Comparison of ENCODE assay signal across 20 cellular contexts in the genomic region with DNA sequence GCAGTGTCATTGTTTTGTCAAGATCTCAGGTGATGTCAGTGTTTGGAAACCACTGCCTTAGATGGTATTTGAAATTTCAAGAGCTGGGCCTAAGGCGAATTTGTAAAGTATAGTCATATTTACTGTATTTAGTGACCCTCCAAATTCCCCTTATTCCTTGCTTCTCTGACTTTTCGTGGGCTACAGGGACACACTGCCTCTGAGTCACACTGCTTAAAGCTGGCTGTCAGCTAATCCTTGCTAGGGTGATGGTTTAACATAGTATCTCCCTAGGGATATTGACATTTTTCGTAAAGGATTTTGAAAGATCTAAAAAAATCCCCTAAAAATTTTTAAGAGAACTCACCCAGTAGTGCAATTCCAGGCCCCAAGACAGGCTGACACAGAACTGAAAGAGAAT. TPM values are rescaled to one million over a fixed set of nuclear protein-coding genes. Genes with fewer than 3 reads are reported as not detected.
"Had no signal": no experiment of that assay in that cellular context is flagged by ENCODE, and none has a peak within 500 bp of the region (broad histone marks: within the 10 kb centered on the region; RNA-seq: fewer than 3 reads in every experiment).

No MANE protein-coding gene starts in this region.

- H3K36me3 ChIP-seq: esophagus muscularis mucosa, transverse colon had no signal

- DNase-seq: activated CD4-positive, alpha-beta T cell treated with anti-CD3 and anti-CD28 coated beads, Interleukin-2, amount 50 U/mL, for 4 hours; activated CD8-positive, alpha-beta memory T cell treated with anti-CD3 and anti-CD28 coated beads, Interleukin-2, amount 10 ng/mL, durations not matched to agents 7 days and 5 days; activated effector memory CD4-positive, alpha-beta T cell treated with anti-CD3 and anti-CD28 coated beads, Interleukin-2, amount 50 U/mL, for 16 hours; activated T-cell treated with anti-CD3 and anti-CD28 coated beads, Interleukin-2, amount 50 U/mL, for 24 hours; amygdala; dorsolateral prefrontal cortex; foreskin keratinocyte; mammary epithelial cell; natural killer cell; retina; substantia nigra; T-helper 2 cell; transverse colon had no signal

- H3K4me3 Mint-ChIP-seq: activated CD8-positive, alpha-beta memory T cell treated with anti-CD3 and anti-CD28 coated beads, Interleukin-2, amount 10 ng/mL, durations not matched to agents 7 days and 5 days; activated naive CD8-positive, alpha-beta T cell; activated T-cell treated with anti-CD3 and anti-CD28 coated beads, Interleukin-2, amount 50 U/mL, for 24 hours; natural killer cell; stimulated activated memory B cell treated with anti-CD40 and anti-IgM and Interleukin-4, amounts not matched to agents 10 μg/mL and 1 μg/mL and 100 μg/mL, for 72 hours had no signal

- H3K36me3 Mint-ChIP-seq: activated CD8-positive, alpha-beta memory T cell treated with anti-CD3 and anti-CD28 coated beads, Interleukin-2, amount 10 ng/mL, durations not matched to agents 7 days and 5 days; activated naive CD8-positive, alpha-beta T cell; natural killer cell; stimulated activated memory B cell treated with anti-CD40 and anti-IgM and Interleukin-4, amounts not matched to agents 10 μg/mL and 1 μg/mL and 100 μg/mL, for 72 hours had no signal

- H3K27ac Mint-ChIP-seq: activated CD8-positive, alpha-beta memory T cell treated with anti-CD3 and anti-CD28 coated beads, Interleukin-2, amount 10 ng/mL, durations not matched to agents 7 days and 5 days; activated naive CD8-positive, alpha-beta T cell; activated T-cell treated with anti-CD3 and anti-CD28 coated beads, Interleukin-2, amount 50 U/mL, for 24 hours; natural killer cell; stimulated activated memory B cell treated with anti-CD40 and anti-IgM and Interleukin-4, amounts not matched to agents 10 μg/mL and 1 μg/mL and 100 μg/mL, for 72 hours had no signal

- H3K27ac ChIP-seq: esophagus muscularis mucosa, foreskin keratinocyte, transverse colon had no signal

- ATAC-seq: activated CD4-positive, CD25-positive, alpha-beta regulatory T cell treated with anti-CD3 and anti-CD28 coated beads, Interleukin-2, amount 50 U/mL, for 24 hours; activated CD8-positive, alpha-beta memory T cell treated with anti-CD3 and anti-CD28 coated beads, Interleukin-2, amount 10 ng/mL, durations not matched to agents 7 days and 5 days; foreskin keratinocyte; left lobe of liver; natural killer cell; stimulated activated memory B cell treated with anti-CD40 and anti-IgM and Interleukin-4, amounts not matched to agents 10 μg/mL and 1 μg/mL and 100 μg/mL, for 72 hours had no signal

- H3K4me3 ChIP-seq: esophagus muscularis mucosa, skin epidermis, transverse colon had no signal

- H3K4me1 ChIP-seq: foreskin keratinocyte had no signal

- H3K9me3 Mint-ChIP-seq: activated T-cell treated with anti-CD3 and anti-CD28 coated beads, Interleukin-2, amount 50 U/mL, for 24 hours; natural killer cell; stimulated activated memory B cell treated with anti-CD40 and anti-IgM and Interleukin-4, amounts not matched to agents 10 μg/mL and 1 μg/mL and 100 μg/mL, for 72 hours had no signal

- FAIRE-seq: bronchial epithelial cell had no signal

- H3K9me3 ChIP-seq: esophagus muscularis mucosa, transverse colon had no signal

RNA-seq across cellular contexts. Expression of gene BMP6, which starts 4.1 kb away (rescaled TPM):
- total RNA-seq: activated CD8-positive, alpha-beta memory T cell treated with anti-CD3 and anti-CD28 coated beads, Interleukin-2, amount 10 ng/mL, durations not matched to agents 7 days and 5 days had no signal
